9 cellular contexts compared by ENCODE assay signal in the genomic region with DNA sequence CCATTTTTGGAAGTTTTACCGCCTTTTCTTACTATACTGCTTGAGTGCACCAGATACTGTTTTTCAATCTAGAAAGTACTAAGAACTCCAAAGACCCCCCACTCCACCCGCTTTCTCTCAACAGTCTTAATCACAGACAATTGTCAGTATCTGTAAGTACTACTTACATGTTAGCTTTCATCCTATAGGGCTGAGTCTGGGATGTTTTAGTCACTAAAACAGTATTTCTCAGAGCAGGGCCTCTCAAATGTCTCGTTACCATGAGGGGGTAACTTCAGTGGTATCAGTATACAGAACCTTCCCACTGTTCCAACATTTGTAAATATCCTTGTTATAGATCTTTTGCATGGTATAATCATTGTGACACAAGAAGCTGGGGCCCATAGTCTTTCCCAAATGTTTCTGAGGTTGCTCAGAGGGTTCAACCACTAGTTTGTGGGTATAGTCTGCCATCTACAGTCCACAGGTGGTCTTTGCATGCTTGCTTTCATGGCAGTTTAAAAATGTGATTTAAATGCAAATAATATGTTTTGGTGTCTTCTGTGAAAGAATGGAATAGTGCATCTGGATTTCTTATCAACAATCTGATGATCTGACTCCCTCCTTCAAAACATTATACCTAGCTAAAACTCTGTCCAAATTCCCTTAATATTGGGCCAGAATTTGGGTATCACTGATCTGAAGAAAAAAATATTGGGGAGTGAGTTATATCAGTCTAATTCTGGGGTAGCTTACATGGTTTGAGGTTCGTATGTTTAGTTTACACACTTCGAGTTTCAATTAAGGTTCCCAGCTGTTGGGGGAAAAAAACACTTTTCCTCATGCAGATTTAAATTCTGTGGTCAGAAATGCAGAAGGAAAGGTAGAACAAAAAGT. TPM values are rescaled to one million over a fixed set of nuclear protein-coding genes. Genes with fewer than 3 reads are reported as not detected.
DNase-seq lines count a peak whose midpoint lies in the region; ATAC-seq and TF ChIP-seq lines count a peak whose summit lies in the region.
"Had no signal": no experiment of that assay in that cellular context is flagged by ENCODE, and none has a peak within 500 bp of the region (broad histone marks: within the 10 kb centered on the region; RNA-seq: fewer than 3 reads in every experiment).

No MANE protein-coding gene starts in this region.

- H3K9me3 Mint-ChIP-seq in naive B cell: peaks cover 0 to 5% (median 3%) of the 10 kb centered on the region in 7 donors

- no peaks in the 10 kb centered on the region for H3K9me3 ChIP-seq in SJCRH30 (replicated peaks)

- TF ChIP-seq CTCF in AG10803 (conservative IDR thresholded peaks at IDR 0.05; ENCODE audit: low read length) (peak; percentile 95), GM10266 (IDR thresholded peaks at IDR 0.05; ENCODE audit: control insufficient read depth, insufficient read depth, low read depth, missing control alignments) (peak; percentile 77), LNCAP (IDR thresholded peaks at IDR 0.05) (peak; percentile 86), epithelial cell of proximal tubule (conservative IDR thresholded peaks at IDR 0.05; ENCODE audit: low read depth, low read length) (peak; percentile 94)

- no peaks in the 10 kb centered on the region for H3K36me3 ChIP-seq in SJCRH30

- peak; percentile 69 for DNase-seq in AG10803 (ENCODE audit: low read depth)
- DNase-seq in GM10266 (ENCODE audit: extremely low spot score): peak; percentile 76
- DNase-seq in SJCRH30: peak; percentile 12 to 65
- DNase-seq in epithelial cell of proximal tubule (ENCODE audit: low read depth): no peak
- DNase-seq in naive B cell: peak; percentile 17
- no peak for DNase-seq in T-helper 9 cell

- H3K27ac Mint-ChIP-seq in naive B cell: no peak overlapping the region

- no peak overlapping the region for H3K4me3 ChIP-seq in AG10803 (ENCODE audit: low read length)
- H3K4me3 ChIP-seq in SJCRH30: no peak overlapping the region
- no peak overlapping the region for H3K4me3 ChIP-seq in epithelial cell of proximal tubule (ENCODE audit: low read depth, low read length)

- H3K27me3 Mint-ChIP-seq in naive B cell: no peaks in the 10 kb centered on the region
- H3K27me3 Mint-ChIP-seq: IgD-negative memory B cell had no signal

- no peak overlapping the region for H3K27ac ChIP-seq in SJCRH30

- no peak overlapping the region for H3K4me3 Mint-ChIP-seq in naive B cell
- H3K4me3 Mint-ChIP-seq: IgD-negative memory B cell had no signal

- H3K4me1 Mint-ChIP-seq in naive B cell: no peaks in the 10 kb centered on the region
- H3K4me1 Mint-ChIP-seq: IgD-negative memory B cell had no signal

- H3K36me3 Mint-ChIP-seq in naive B cell: peaks cover 0 to 8% of the 10 kb centered on the region in 2 donors

- peaks cover 8% of the 10 kb centered on the region for H3K27me3 ChIP-seq in SJCRH30

- no peaks in the 10 kb centered on the region for H3K4me1 ChIP-seq in SJCRH30

- ATAC-seq in naive B cell (ENCODE audit: low read depth in 2 of 2): peak in 1 of 2 donors; percentile 48
- no peak for ATAC-seq in HG03139 (IDR thresholded peaks at IDR 0.05; ENCODE audit: unreplicated experiment)

RNA-seq across cellular contexts. Expression of gene DNAJC13, which starts 18.0 kb away (rescaled TPM):
- total RNA-seq in SJCRH30 (2014; rRNA removed; shearing (Covaris generic)): 26.0 and 27.2 TPM in 2 replicates
- total RNA-seq in epithelial cell of proximal tubule: 21.6 and 22.0 TPM in 2 replicates
- 10 to 100 TPM in 5 of 6 donors, 1 to 10 TPM in 1; 7.0 to 16.3 (median 12.5) TPM for polyA plus RNA-seq in naive B cell (ENCODE audit: low read depth in 6 of 6)

Comparison
In these comparisons a context has a peak if more than half of its experiments do, and no peak if none do; other contexts are left out.
1. DNase-seq: peak in AG10803 (single experiment), GM10266 (single experiment), SJCRH30 (2 of 2) and naive B cell (single experiment); none in epithelial cell of proximal tubule (single experiment) and T-helper 9 cell (single experiment).
2. Peak in every context shown above with its lines, with median percentiles within 50 percentile points of each other: CTCF ChIP-seq.